In the genomic region with DNA sequence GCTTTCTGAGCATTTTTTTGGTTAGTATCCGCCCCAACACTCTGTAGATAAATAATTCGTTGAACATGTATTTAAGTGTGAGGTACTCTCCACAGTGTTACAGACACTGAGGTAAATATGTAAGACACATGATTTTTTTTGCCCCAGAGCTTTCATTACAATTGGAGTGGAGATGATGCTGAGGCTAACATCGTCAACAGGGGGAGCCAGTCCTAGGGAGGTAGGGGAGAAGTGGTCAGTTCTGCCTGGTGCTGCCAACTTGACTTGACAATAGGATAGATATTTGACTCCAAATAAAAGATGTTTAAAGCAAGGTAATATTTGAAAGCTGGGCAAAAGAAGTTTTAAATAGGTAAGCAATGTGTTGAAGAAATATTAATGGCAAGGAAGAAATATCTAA, we compare ENCODE assay signal across 15 cellular contexts.
DNase-seq lines count a peak whose midpoint lies in the region; ATAC-seq, FAIRE-seq and TF ChIP-seq lines count a peak whose summit lies in the region.
"Had no signal": no experiment of that assay in that cellular context is flagged by ENCODE, and none has a peak within 500 bp of the region (broad histone marks: within the 10 kb centered on the region; RNA-seq: fewer than 3 reads in every experiment).

No MANE protein-coding gene starts in this region.

- H3K79me1 ChIP-seq in H1 (ENCODE audit: low read depth, low read length), result no peaks in the 10 kb centered on the region

- no peak overlapping the region for H2AFZ ChIP-seq in H1 (ENCODE audit: low read length)

- no peak overlapping the region for H2AK5ac ChIP-seq in H1 (ENCODE audit: low read depth, low read length)

- no peaks in the 10 kb centered on the region for H4K20me1 ChIP-seq in H1 (replicated peaks in 1 of 2; ENCODE audit: control insufficient read depth in 1 of 2, insufficient read depth in 2 of 2, low read length in 2 of 2)

- no peak overlapping the region for H3K4me2 ChIP-seq in H1 (ENCODE audit: insufficient read depth in 1 of 2, low read depth in 2 of 2, low read length in 2 of 2)

- H4K8ac ChIP-seq in H1 (ENCODE audit: extremely low read depth, insufficient read depth, low read length), result no peak overlapping the region

- peak; percentile 56 to 66 for TF ChIP-seq RAD21 in H1 (IDR thresholded peaks at IDR 0.05 in 1 of 2, conservative IDR thresholded peaks at IDR 0.05 in 1 of 2; ENCODE audit: low read depth in 2 of 2, low read length in 2 of 2)

- H4K91ac ChIP-seq in H1 (replicated peaks; ENCODE audit: insufficient read length, low read length), result no peak overlapping the region

- no peak overlapping the region for H3K4me3 Mint-ChIP-seq in activated CD8-positive, alpha-beta T cell treated with anti-CD3 and anti-CD28 coated beads for 36 hours
- no peak overlapping the region for H3K4me3 Mint-ChIP-seq in activated CD8-positive, alpha-beta T cell treated with anti-CD3 and anti-CD28 coated beads, Interleukin-2, amount 10 ng/mL, durations not matched to agents 7 days and 5 days

- no peaks in the 10 kb centered on the region for H3K4me1 ChIP-seq in H1 (replicated peaks in 1 of 4; ENCODE audit: control insufficient read depth in 3 of 4, insufficient read depth in 4 of 4, low read length in 3 of 4)

- 12% methylated on average over 3 of the region's 3 CpGs; no CpG with 5 or more reads in 1 of the 2 experiments for WGBS in H1 (ENCODE audit: extremely low coverage in 1 of 2, insufficient coverage in 1 of 2, insufficient read length in 1 of 2, insufficient replicate concordance in 2 of 2, low coverage in 1 of 2, low lambda C conversion rate in 2 of 2, missing lambda C conversion rate in 1 of 2), 2 experiments

- no peaks in the 10 kb centered on the region for H3K9me3 Mint-ChIP-seq in activated CD8-positive, alpha-beta T cell treated with anti-CD3 and anti-CD28 coated beads for 36 hours
- no peaks in the 10 kb centered on the region for H3K9me3 Mint-ChIP-seq in activated CD8-positive, alpha-beta T cell treated with anti-CD3 and anti-CD28 coated beads, Interleukin-2, amount 10 ng/mL, durations not matched to agents 7 days and 5 days (ENCODE audit: insufficient read depth)

- H3K4me1 Mint-ChIP-seq in activated CD8-positive, alpha-beta T cell treated with anti-CD3 and anti-CD28 coated beads for 36 hours (ENCODE audit: low read depth), result no peaks in the 10 kb centered on the region
- no peaks in the 10 kb centered on the region for H3K4me1 Mint-ChIP-seq in activated CD8-positive, alpha-beta T cell treated with anti-CD3 and anti-CD28 coated beads, Interleukin-2, amount 10 ng/mL, durations not matched to agents 7 days and 5 days (ENCODE audit: low read depth)

- H3K79me2 ChIP-seq in H1 (ENCODE audit: control insufficient read depth in 1 of 2, insufficient read depth in 2 of 2, low read length in 2 of 2), result no peaks in the 10 kb centered on the region

- H3K4me3 ChIP-seq in NB4 (ENCODE audit: low read depth, low read length) (no peak overlapping the region), H1 (ENCODE audit: extremely low read depth in 1 of 4, insufficient read depth in 2 of 4, low read depth in 3 of 4, low read length in 4 of 4) (no peak overlapping the region)
- H3K4me3 ChIP-seq: MG63, SK-N-MC had no signal

- no peak overlapping the region for H3K27ac Mint-ChIP-seq in activated CD8-positive, alpha-beta T cell treated with anti-CD3 and anti-CD28 coated beads for 36 hours
- H3K27ac Mint-ChIP-seq in activated CD8-positive, alpha-beta T cell treated with anti-CD3 and anti-CD28 coated beads, Interleukin-2, amount 10 ng/mL, durations not matched to agents 7 days and 5 days, result no peak overlapping the region

- H3K9me3 ChIP-seq in H1 (ENCODE audit: insufficient read depth in 2 of 2, low read depth in 1 of 2, low read length in 1 of 2), result peaks cover 0 to 7% of the 10 kb centered on the region in 2 experiments; a peak in 1 of 4 replicates
- H3K9me3 ChIP-seq: MG63 had no signal

- H3K18ac ChIP-seq in H1 (ENCODE audit: extremely low read depth, low read length), result no peak overlapping the region

- no peak overlapping the region for H2BK120ac ChIP-seq in H1 (replicated peaks; ENCODE audit: low read depth, low read length)

- no peak for ATAC-seq in activated CD8-positive, alpha-beta T cell treated with anti-CD3 and anti-CD28 coated beads for 36 hours
- ATAC-seq in activated CD8-positive, alpha-beta T cell treated with anti-CD3 and anti-CD28 coated beads, Interleukin-2, amount 10 ng/mL, durations not matched to agents 7 days and 5 days, result no peak
- ATAC-seq in HG02588 (IDR thresholded peaks at IDR 0.05; ENCODE audit: unreplicated experiment) (no peak), HG03097 (IDR thresholded peaks at IDR 0.05; ENCODE audit: low FRiP score, unreplicated experiment) (no peak), HG03025 (IDR thresholded peaks at IDR 0.05; ENCODE audit: low FRiP score, unreplicated experiment) (no peak)

- POLR2A ChIA-PET in activated CD8-positive, alpha-beta T cell treated with anti-CD3 and anti-CD28 coated beads for 36 hours (lab: Charles Lee), result no interaction called here
- POLR2A ChIA-PET in activated CD8-positive, alpha-beta T cell treated with anti-CD3 and anti-CD28 coated beads, Interleukin-2, amount 10 ng/mL, durations not matched to agents 7 days and 5 days (lab: Charles Lee), result no interaction called here
- POLR2A ChIA-PET in H1 (lab: Charles Lee; ENCODE audit: partially characterized antibody), result no interaction called here

- TF ChIP-seq POLR2A in NB4 (IDR thresholded peaks at IDR 0.05; ENCODE audit: extremely low read depth, insufficient read length), result no peak
- no peak for TF ChIP-seq POLR2A in H1 (IDR thresholded peaks at IDR 0.05; ENCODE audit: control extremely low read depth in 1 of 2, low read depth in 2 of 2, low read length in 2 of 2)

- H2BK20ac ChIP-seq in H1 (ENCODE audit: low read length), result no peak overlapping the region

- H4K5ac ChIP-seq in H1 (ENCODE audit: insufficient read length, low read depth, low read length), result no peak overlapping the region

- peak; percentile 7 for DNase-seq in activated CD8-positive, alpha-beta T cell treated with anti-CD3 and anti-CD28 coated beads for 36 hours
- DNase-seq in activated CD8-positive, alpha-beta T cell treated with anti-CD3 and anti-CD28 coated beads, Interleukin-2, amount 10 ng/mL, durations not matched to agents 7 days and 5 days, result no peak
- peak; percentile 29 for DNase-seq in NB4 (ENCODE audit: low read depth)
- peak in 1 of 2 experiments; percentile 9 for DNase-seq in H1 (ENCODE audit: low read depth in 1 of 2, low spot score in 2 of 2)
- no peak for DNase-seq in activated T-cell treated with anti-CD3 and anti-CD28 coated beads, Interleukin-2, amount 50 U/mL, for 48 hours
- DNase-seq: activated CD4-positive, alpha-beta T cell treated with anti-CD3 and anti-CD28 coated beads for 4 hours; activated effector memory CD4-positive, alpha-beta T cell treated with anti-CD3 and anti-CD28 coated beads, Interleukin-2, amount 50 U/mL, for 16 hours; head of caudate nucleus; MG63; NCI-H345 had no signal

- no peak overlapping the region for H3K56ac ChIP-seq in H1 (replicated peaks; ENCODE audit: insufficient read length, low read depth, low read length)

- no peak for TF ChIP-seq EP300 in H1 (IDR thresholded peaks at IDR 0.05; ENCODE audit: borderline replicate concordance in 1 of 2, low read depth in 2 of 2, low read length in 2 of 2)

- no peaks in the 10 kb centered on the region for H3K36me3 Mint-ChIP-seq in activated CD8-positive, alpha-beta T cell treated with anti-CD3 and anti-CD28 coated beads for 36 hours (ENCODE audit: low read depth)
- H3K36me3 Mint-ChIP-seq in activated CD8-positive, alpha-beta T cell treated with anti-CD3 and anti-CD28 coated beads, Interleukin-2, amount 10 ng/mL, durations not matched to agents 7 days and 5 days (ENCODE audit: low read depth), result no peaks in the 10 kb centered on the region

- no peaks in the 10 kb centered on the region for H3K36me3 ChIP-seq in H1 (ENCODE audit: control insufficient read depth in 2 of 4, insufficient read depth in 4 of 4, low read length in 3 of 4)
- H3K36me3 ChIP-seq: MG63 had no signal

- no peaks in the 10 kb centered on the region for H3K27me3 ChIP-seq in H1 (replicated peaks in 1 of 4; ENCODE audit: control insufficient read depth in 3 of 4, extremely low read depth in 1 of 4, insufficient read depth in 3 of 4, low read length in 3 of 4)
- H3K27me3 ChIP-seq: MG63 had no signal

- no peak for TF ChIP-seq CTCF in activated CD8-positive, alpha-beta T cell treated with anti-CD3 and anti-CD28 coated beads for 36 hours (IDR thresholded peaks at IDR 0.05)
- TF ChIP-seq CTCF in NB4 (IDR thresholded peaks at IDR 0.05; ENCODE audit: low read depth, low read length), result peak; percentile 56
- peak; percentile 39 to 70 (median 56) for TF ChIP-seq CTCF in H1 (IDR thresholded peaks at IDR 0.05; ENCODE audit: control extremely low read depth in 1 of 3, insufficient read depth in 1 of 3, low read depth in 1 of 3, low read length in 3 of 3)

- no peak overlapping the region for H2BK12ac ChIP-seq in H1 (ENCODE audit: low read depth, low read length)

- H3K9ac ChIP-seq in H1 (replicated peaks in 1 of 4; ENCODE audit: extremely low read depth in 1 of 4, low read depth in 3 of 4, low read length in 3 of 4), result no peak overlapping the region

- CTCF ChIA-PET in activated CD8-positive, alpha-beta T cell treated with anti-CD3 and anti-CD28 coated beads for 36 hours (lab: Charles Lee), result no interaction called here
- CTCF ChIA-PET in activated CD8-positive, alpha-beta T cell treated with anti-CD3 and anti-CD28 coated beads, Interleukin-2, amount 10 ng/mL, durations not matched to agents 7 days and 5 days (lab: Charles Lee), result no interaction called here
- CTCF ChIA-PET in H1 (lab: Charles Lee; ENCODE audit: partially characterized antibody), result interaction anchor here (0.6 to 2.0 kb wide), 12 partner anchors 10 to 433 kb away, joined by 3 to 12 read pairs (median 3); no protein-coding TSS in a partner anchor

- no peak overlapping the region for H3K14ac ChIP-seq in H1 (ENCODE audit: insufficient read length)

- peaks cover 2% of the 10 kb centered on the region for H3K27me3 Mint-ChIP-seq in activated CD8-positive, alpha-beta T cell treated with anti-CD3 and anti-CD28 coated beads for 36 hours
- no peaks in the 10 kb centered on the region for H3K27me3 Mint-ChIP-seq in activated CD8-positive, alpha-beta T cell treated with anti-CD3 and anti-CD28 coated beads, Interleukin-2, amount 10 ng/mL, durations not matched to agents 7 days and 5 days (ENCODE audit: low read depth)

- H3K27ac ChIP-seq in H1 (ENCODE audit: low read depth, low read length), result no peak overlapping the region
- H3K27ac ChIP-seq: SK-N-MC had no signal

- no peak overlapping the region for H2BK5ac ChIP-seq in H1 (ENCODE audit: low read depth, low read length)

- H2BK15ac ChIP-seq in H1 (ENCODE audit: low read length), result no peak overlapping the region

- H3K4ac ChIP-seq in H1 (replicated peaks; ENCODE audit: insufficient read length, low read depth, low read length), result no peak overlapping the region

- H3K23ac ChIP-seq in H1 (ENCODE audit: insufficient read length), result no peak overlapping the region

- H3K23me2 ChIP-seq in H1 (ENCODE audit: low read depth, low read length), result no peaks in the 10 kb centered on the region

- FAIRE-seq in H1 (lab: Jason Lieb, UNC), result peak; percentile 72
- FAIRE-seq: G401.6 had no signal

- intact Hi-C loops in activated CD8-positive, alpha-beta T cell treated with anti-CD3 and anti-CD28 coated beads for 36 hours (cut with micrococcal nuclease), result no loop called here

TF ChIP-seq in H1, 55 proteins besides CTCF, POLR2A, EP300 and RAD21 (continues in another document):
- TF ChIP-seq POLR2AphosphoS5 (IDR thresholded peaks at IDR 0.05; ENCODE audit: low read depth, low read length) (no peak), HDAC6 (IDR thresholded peaks at IDR 0.05; ENCODE audit: low read depth, low read length) (no peak)

Comparison
In these comparisons a context has a peak if more than half of its experiments do, and no peak if none do; other contexts are left out.
1. DNase-seq: peak in activated CD8-positive, alpha-beta T cell treated with anti-CD3 and anti-CD28 coated beads for 36 hours (single experiment) and NB4 (single experiment); none in activated CD8-positive, alpha-beta T cell treated with anti-CD3 and anti-CD28 coated beads, Interleukin-2, amount 10 ng/mL, durations not matched to agents 7 days and 5 days (single experiment) and activated T-cell treated with anti-CD3 and anti-CD28 coated beads, Interleukin-2, amount 50 U/mL, for 48 hours (0 of 2).